Comparison of ENCODE assay signal across 13 cellular contexts in genomic region chr16:73565263-73565662, GRCh38.
DNase-seq lines count a peak whose midpoint lies in the region; ATAC-seq and TF ChIP-seq lines count a peak whose summit lies in the region.
"Had no signal": no experiment of that assay in that cellular context is flagged by ENCODE, and none has a peak within 500 bp of the region (broad histone marks: within the 10 kb centered on the region; RNA-seq: fewer than 3 reads in every experiment).

No MANE protein-coding gene starts in this region.

- H2AFZ ChIP-seq in OCI-LY3 (ENCODE audit: low read depth, low read length) = no peak overlapping the region

- H3K4me2 ChIP-seq in OCI-LY3 (ENCODE audit: low read length) = peak overlapping the region; percentile 27

- H3K4me1 ChIP-seq in OCI-LY3 (ENCODE audit: low read length) = 0 out of 2 replicates have a peak, but pooled peaks cover 4% of the 10 kb centered on the region
- H3K4me1 ChIP-seq: pancreas, upper lobe of left lung had no signal

- H3K4me3 ChIP-seq in AG09309 (ENCODE audit: control insufficient read depth, low read depth, low read length) (no peak overlapping the region), GM12875 (ENCODE audit: low read depth, low read length) (no peak overlapping the region), OCI-LY3 (ENCODE audit: low read length) (no peak overlapping the region), epithelial cell of esophagus (ENCODE audit: low read length) (no peak overlapping the region)
- H3K4me3 ChIP-seq: pancreas, SK-N-MC, upper lobe of left lung had no signal

- TF ChIP-seq CTCF in AG09309 (IDR thresholded peaks at IDR 0.05; ENCODE audit: control insufficient read depth, insufficient read depth, low read depth, low read length, missing control alignments) (peak; percentile 30), GM12875 (IDR thresholded peaks at IDR 0.05; ENCODE audit: borderline replicate concordance, insufficient read depth, low read depth, low read length) (peak; percentile 30; the same call in 1 of the 2 replicates), OCI-LY3 (IDR thresholded peaks at IDR 0.05; ENCODE audit: low read depth, low read length) (peak; percentile 81), epithelial cell of esophagus (IDR thresholded peaks at IDR 0.05; ENCODE audit: insufficient read depth, low read depth, low read length, missing control alignments) (peak; percentile 4)

- H4K20me1 ChIP-seq in OCI-LY3 (ENCODE audit: insufficient read depth, low read length) = no peaks in the 10 kb centered on the region

- DNase-seq in AG09309 (ENCODE audit: low read depth) (peak; percentile 5), epithelial cell of esophagus (ENCODE audit: low read depth) (peak; percentile 3), left lobe of liver (ENCODE audit: low spot score) (no peak), ACHN (no peak)
- no peak for DNase-seq in activated T-cell treated with anti-CD3 and anti-CD28 coated beads, Interleukin-2, amount 50 U/mL, for 48 hours
- DNase-seq: activated CD8-positive, alpha-beta T cell treated with anti-CD3 and anti-CD28 coated beads for 36 hours; amygdala; pancreas; upper lobe of left lung had no signal

- peaks cover 24% of the 10 kb centered on the region for H3K27me3 ChIP-seq in OCI-LY3 (ENCODE audit: low read depth, low read length)
- H3K27me3 ChIP-seq: pancreas, upper lobe of left lung had no signal

- in situ Hi-C loops in ACHN (cut with HindIII; ENCODE audit: low pct_ligation_motif_present, low pct_unique_long_range_greater_than_20kb, low sequenced_read_pairs) = no loop called here

- H3K79me2 ChIP-seq in OCI-LY3 (ENCODE audit: low read length) = no peaks in the 10 kb centered on the region

- H3K36me3 ChIP-seq in OCI-LY3 (replicated peaks; ENCODE audit: low read depth, low read length) = no peaks in the 10 kb centered on the region
- H3K36me3 ChIP-seq: pancreas, upper lobe of left lung had no signal

- no peak overlapping the region for H3K9ac ChIP-seq in OCI-LY3 (ENCODE audit: low read length)

- H3K27ac ChIP-seq in OCI-LY3 (ENCODE audit: low read length) = no peak overlapping the region
- H3K27ac ChIP-seq: pancreas, SK-N-MC, upper lobe of left lung had no signal

- ATAC-seq in left lobe of liver (no peak), GM18858 (IDR thresholded peaks at IDR 0.05; ENCODE audit: unreplicated experiment) (no peak)
- ATAC-seq: activated CD8-positive, alpha-beta T cell treated with anti-CD3 and anti-CD28 coated beads for 36 hours had no signal

- H3K9me3 ChIP-seq in OCI-LY3 (ENCODE audit: insufficient read depth, low read length) = no peaks in the 10 kb centered on the region
- H3K9me3 ChIP-seq: pancreas, upper lobe of left lung had no signal

Comparison
In these comparisons a context has a peak if more than half of its experiments do, and no peak if none do; other contexts are left out.
1. DNase-seq: peak in AG09309 (single experiment) and epithelial cell of esophagus (single experiment); none in left lobe of liver (single experiment), ACHN (single experiment) and activated T-cell treated with anti-CD3 and anti-CD28 coated beads, Interleukin-2, amount 50 U/mL, for 48 hours (0 of 2).
2. CTCF ChIP-seq: peak in every context shown above with its lines; median percentile 81 in OCI-LY3; 30 in AG09309; 30 in GM12875; 4 in epithelial cell of esophagus.